Comparison of ENCODE assay signal across 22 cellular contexts in the genomic region with DNA sequence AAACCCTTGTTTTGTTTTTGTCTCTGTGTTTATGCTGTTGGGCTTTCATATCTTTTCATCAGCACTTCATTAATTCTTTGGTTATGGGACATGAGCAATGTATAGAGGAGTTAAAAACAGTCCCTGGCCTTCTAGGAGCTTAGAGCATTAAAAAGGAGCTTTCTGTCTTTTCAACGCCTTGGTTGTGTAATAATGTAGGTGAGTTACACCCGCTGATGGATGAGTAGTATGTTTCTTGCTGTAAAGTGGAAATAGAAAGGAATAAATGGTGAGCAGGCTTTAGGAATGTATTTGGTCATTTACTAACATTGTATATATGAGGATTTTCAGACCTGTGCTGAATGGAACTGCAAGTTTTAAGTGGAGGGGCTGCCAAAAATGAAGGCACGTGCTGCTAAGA.
DNase-seq lines count a peak whose midpoint lies in the region; TF ChIP-seq lines count a peak whose summit lies in the region.
"Had no signal": no experiment of that assay in that cellular context is flagged by ENCODE, and none has a peak within 500 bp of the region (broad histone marks: within the 10 kb centered on the region; RNA-seq: fewer than 3 reads in every experiment).

No MANE protein-coding gene starts in this region.

- H3K36me3 Mint-ChIP-seq in Caco-2 (ENCODE audit: insufficient read depth, unreplicated experiment) (peaks cover 16% of the 10 kb centered on the region), chondrocyte (ENCODE audit: low read depth) (no peaks in the 10 kb centered on the region)

- intact Hi-C loops in Caco-2 (cut with micrococcal nuclease; ENCODE audit: unreplicated experiment) = no loop called here
- intact Hi-C loops in PC-9 (cut with micrococcal nuclease; ENCODE audit: unreplicated experiment) = no loop called here

- TF ChIP-seq CTCF in Caco-2 (IDR thresholded peaks at IDR 0.05; ENCODE audit: insufficient read depth in 1 of 2, low read depth in 1 of 2, low read length in 1 of 2, severe bottlenecking in 1 of 2, unreplicated experiment in 1 of 2) = no peak
- no peak for TF ChIP-seq CTCF in PC-9 (conservative IDR thresholded peaks at IDR 0.05)
- TF ChIP-seq CTCF in chondrocyte (IDR thresholded peaks at IDR 0.05) = no peak
- no peak for TF ChIP-seq CTCF in neural cell (IDR thresholded peaks at IDR 0.05; ENCODE audit: poor library complexity, severe bottlenecking)

- no TSS peak for BruUV-seq in Caco-2 (replicated peaks; lab: Mats Ljungman, UMichigan)
- no TSS peak for BruUV-seq in PC-9 (replicated peaks; lab: Mats Ljungman, UMichigan)

- peak overlapping the region; percentile 10; the same call in 1 of the 2 replicates for H3K27ac ChIP-seq in PC-9
- peak overlapping the region; percentile 53 for H3K27ac ChIP-seq in neural cell (ENCODE audit: low read length)
- H3K27ac ChIP-seq: BLaER1, HL-60 had no signal

- DNase-seq in Caco-2 (no peak), PC-9 (peak in 1 of 2 experiments; percentile 50), chondrocyte (ENCODE audit: low spot score) (no peak), retina (no peak), cerebellum (ENCODE audit: low spot score) (no peak)
- DNase-seq in activated effector memory CD4-positive, alpha-beta T cell treated with anti-CD3 and anti-CD28 coated beads, Interleukin-2, amount 50 U/mL, for 16 hours = no peak
- DNase-seq: CD4-positive, alpha-beta T cell; COR-L47; DMS 273 treated with DMSO at 0.1 percent for 48 hours; KG1; NCI-H1092 treated with DMSO at 0.1 percent for 48 hours; NCI-H146; NCI-H2029; NCI-H446; NCI-H526; OCI-M1; SHP77 had no signal

- H3K79me2 ChIP-seq in PC-9 (ENCODE audit: low read depth) (peaks cover 26% of the 10 kb centered on the region), neural cell (replicated peaks; ENCODE audit: insufficient read depth, low read length) (peaks cover 30% of the 10 kb centered on the region)

- H3K36me3 ChIP-seq in Caco-2 (ENCODE audit: control insufficient read depth, insufficient read depth, low read length) = no peaks in the 10 kb centered on the region
- H3K36me3 ChIP-seq in PC-9 (ENCODE audit: low read depth) = no peaks in the 10 kb centered on the region
- H3K36me3 ChIP-seq in neural cell (ENCODE audit: insufficient read depth, low read length) = no peaks in the 10 kb centered on the region
- H3K36me3 ChIP-seq: BLaER1, HAP-1 had no signal

- CTCF ChIA-PET in Caco-2 (lab: Charles Lee) = no interaction called here
- CTCF ChIA-PET in PC-9 (lab: Charles Lee) = no interaction called here

- POLR2A ChIA-PET in Caco-2 (lab: Charles Lee) = no interaction called here
- POLR2A ChIA-PET in PC-9 (lab: Charles Lee; ENCODE audit: unreplicated experiment) = no interaction called here

- H3K4me3 ChIP-seq in Caco-2 (ENCODE audit: low read depth, low read length) = no peak overlapping the region
- no peak overlapping the region for H3K4me3 ChIP-seq in PC-9
- no peak overlapping the region for H3K4me3 ChIP-seq in neural cell (ENCODE audit: low read length)
- H3K4me3 ChIP-seq: BLaER1, GM23338, HAP-1 had no signal

- H4K20me1 ChIP-seq in PC-9 (ENCODE audit: insufficient read depth) (no peaks in the 10 kb centered on the region), neural cell (ENCODE audit: insufficient read depth) (no peaks in the 10 kb centered on the region)
- H4K20me1 ChIP-seq: BLaER1 had no signal

- H3K9me3 Mint-ChIP-seq in Caco-2 (ENCODE audit: unreplicated experiment) = no peaks in the 10 kb centered on the region
- no peaks in the 10 kb centered on the region for H3K9me3 Mint-ChIP-seq in chondrocyte (ENCODE audit: low read depth)
- H3K9me3 Mint-ChIP-seq: CD4-positive, alpha-beta T cell; GM23338 had no signal

- H3K27me3 Mint-ChIP-seq in Caco-2 (ENCODE audit: insufficient read depth, unreplicated experiment) (no peaks in the 10 kb centered on the region), chondrocyte (ENCODE audit: low read depth) (no peaks in the 10 kb centered on the region)

- TF ChIP-seq EP300 in neural cell (conservative IDR thresholded peaks at IDR 0.05; ENCODE audit: poor library complexity, severe bottlenecking) = no peak

- H2AFZ ChIP-seq in PC-9 = no peak overlapping the region
- no peak overlapping the region for H2AFZ ChIP-seq in neural cell (ENCODE audit: low read depth, low read length)
- H2AFZ ChIP-seq: GM23338 had no signal

- H3K4me3 Mint-ChIP-seq in Caco-2 (ENCODE audit: unreplicated experiment) (no peak overlapping the region), chondrocyte (ENCODE audit: unreplicated experiment) (no peak overlapping the region)
- H3K4me3 Mint-ChIP-seq: CD4-positive, alpha-beta T cell; GM23338 had no signal

- H3K9me2 ChIP-seq in PC-9 (ENCODE audit: insufficient read depth) (no peaks in the 10 kb centered on the region), neural cell (ENCODE audit: insufficient read depth, low read length) (no peaks in the 10 kb centered on the region)

- peak overlapping the region; percentile 14 for H3K27ac Mint-ChIP-seq in Caco-2 (ENCODE audit: unreplicated experiment)
- peak overlapping the region; percentile 18 for H3K27ac Mint-ChIP-seq in chondrocyte (ENCODE audit: unreplicated experiment)
- H3K27ac Mint-ChIP-seq: CD4-positive, alpha-beta T cell; GM23338 had no signal

- H3K9ac ChIP-seq in neural cell (ENCODE audit: low read length) = no peak overlapping the region
- H3K9ac ChIP-seq: BLaER1 had no signal

- no peak for TF ChIP-seq RAD21 in neural cell (conservative IDR thresholded peaks at IDR 0.05)

- H3K4me1 ChIP-seq in Caco-2 (peaks cover 41% of the 10 kb centered on the region), PC-9 (replicated peaks; ENCODE audit: insufficient read depth) (peaks cover 58% of the 10 kb centered on the region)

- H3K4me2 ChIP-seq in PC-9 = 0 out of 2 replicates have a peak overlapping the region, but pooled peaks have one; percentile 1
- no peak overlapping the region for H3K4me2 ChIP-seq in neural cell (ENCODE audit: low read length)
- H3K4me2 ChIP-seq: BLaER1, GM23338 had no signal

- H3F3A ChIP-seq in PC-9 (ENCODE audit: insufficient read depth, low read depth) (peaks cover 31% of the 10 kb centered on the region), neural cell (ENCODE audit: insufficient read depth, low read length, poor library complexity, severe bottlenecking) (peaks cover 5% of the 10 kb centered on the region)

- no peaks in the 10 kb centered on the region for H3K9me3 ChIP-seq in Caco-2
- H3K9me3 ChIP-seq in PC-9 (ENCODE audit: insufficient read depth, low read depth) = no peaks in the 10 kb centered on the region
- no peaks in the 10 kb centered on the region for H3K9me3 ChIP-seq in neural cell (ENCODE audit: low read length)
- H3K9me3 ChIP-seq: BLaER1, HAP-1 had no signal

- H3K27me3 ChIP-seq in Caco-2 (replicated peaks; ENCODE audit: control insufficient read depth, insufficient read depth, low read length) (no peaks in the 10 kb centered on the region), PC-9 (ENCODE audit: insufficient read depth, low read depth) (no peaks in the 10 kb centered on the region), neural cell (ENCODE audit: insufficient read depth, low read depth, low read length) (no peaks in the 10 kb centered on the region)
- H3K27me3 ChIP-seq: BLaER1 had no signal

- H3K4me1 Mint-ChIP-seq in Caco-2 (ENCODE audit: low read depth, unreplicated experiment) = peaks cover 48% of the 10 kb centered on the region
- H3K4me1 Mint-ChIP-seq in chondrocyte (ENCODE audit: low read depth) = peaks cover 93% of the 10 kb centered on the region

TF ChIP-seq in neural cell, 6 proteins besides CTCF, POLR2A, EP300 and RAD21:
- TF ChIP-seq, protein P1, sequence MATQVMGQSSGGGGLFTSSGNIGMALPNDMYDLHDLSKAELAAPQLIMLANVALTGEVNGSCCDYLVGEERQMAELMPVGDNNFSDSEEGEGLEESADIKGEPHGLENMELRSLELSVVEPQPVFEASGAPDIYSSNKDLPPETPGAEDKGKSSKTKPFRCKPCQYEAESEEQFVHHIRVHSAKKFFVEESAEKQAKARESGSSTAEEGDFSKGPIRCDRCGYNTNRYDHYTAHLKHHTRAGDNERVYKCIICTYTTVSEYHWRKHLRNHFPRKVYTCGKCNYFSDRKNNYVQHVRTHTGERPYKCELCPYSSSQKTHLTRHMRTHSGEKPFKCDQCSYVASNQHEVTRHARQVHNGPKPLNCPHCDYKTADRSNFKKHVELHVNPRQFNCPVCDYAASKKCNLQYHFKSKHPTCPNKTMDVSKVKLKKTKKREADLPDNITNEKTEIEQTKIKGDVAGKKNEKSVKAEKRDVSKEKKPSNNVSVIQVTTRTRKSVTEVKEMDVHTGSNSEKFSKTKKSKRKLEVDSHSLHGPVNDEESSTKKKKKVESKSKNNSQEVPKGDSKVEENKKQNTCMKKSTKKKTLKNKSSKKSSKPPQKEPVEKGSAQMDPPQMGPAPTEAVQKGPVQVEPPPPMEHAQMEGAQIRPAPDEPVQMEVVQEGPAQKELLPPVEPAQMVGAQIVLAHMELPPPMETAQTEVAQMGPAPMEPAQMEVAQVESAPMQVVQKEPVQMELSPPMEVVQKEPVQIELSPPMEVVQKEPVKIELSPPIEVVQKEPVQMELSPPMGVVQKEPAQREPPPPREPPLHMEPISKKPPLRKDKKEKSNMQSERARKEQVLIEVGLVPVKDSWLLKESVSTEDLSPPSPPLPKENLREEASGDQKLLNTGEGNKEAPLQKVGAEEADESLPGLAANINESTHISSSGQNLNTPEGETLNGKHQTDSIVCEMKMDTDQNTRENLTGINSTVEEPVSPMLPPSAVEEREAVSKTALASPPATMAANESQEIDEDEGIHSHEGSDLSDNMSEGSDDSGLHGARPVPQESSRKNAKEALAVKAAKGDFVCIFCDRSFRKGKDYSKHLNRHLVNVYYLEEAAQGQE (IDR thresholded peaks at IDR 0.05; ENCODE audit: borderline replicate concordance) = no peak
- TF ChIP-seq SMC3 (conservative IDR thresholded peaks at IDR 0.05; ENCODE audit: poor library complexity) (no peak), EZH2 (IDR thresholded peaks at IDR 0.05; ENCODE audit: borderline replicate concordance, insufficient read depth, low read length, poor library complexity, severe bottlenecking) (no peak)
